31 cellular contexts compared by ENCODE assay signal in genomic region chr4:7713757-7714156, GRCh38.
"Had no signal": no experiment of that assay in that cellular context is flagged by ENCODE, and none has a peak within 500 bp of the region (broad histone marks: within the 10 kb centered on the region; RNA-seq: fewer than 3 reads in every experiment).

No MANE protein-coding gene starts in this region.

- H3K27ac ChIP-seq: ascending aorta, cardiac muscle cell, VCaP had no signal

- FAIRE-seq: bronchial epithelial cell, TTC549 had no signal

- DNase-seq: activated B cell treated with CpG ODN at 0.5 μM for 24 hours; activated CD4-positive, alpha-beta memory T cell treated with anti-CD3 and anti-CD28 coated beads, Interleukin-2, amount 10 ng/mL, durations not matched to agents 7 days and 5 days; activated CD4-positive, alpha-beta T cell treated with anti-CD3 and anti-CD28 coated beads for 36 hours; activated CD4-positive, alpha-beta T cell treated with anti-CD3 and anti-CD28 coated beads for 48 hours; activated CD4-positive, alpha-beta T cell treated with anti-CD3 and anti-CD28 coated beads, Interleukin-2, amount 10 ng/mL, durations not matched to agents 7 days and 5 days; activated CD4-positive, alpha-beta T cell treated with anti-CD3 and anti-CD28 coated beads, Interleukin-2, amount 50 U/mL, for 48 hours; activated CD4-positive, CD25-positive, alpha-beta regulatory T cell treated with anti-CD3 and anti-CD28 coated beads, Interleukin-2, amount 50 U/mL, for 72 hours; activated CD8-positive, alpha-beta memory T cell treated with anti-CD3 and anti-CD28 coated beads for 24 hours; activated CD8-positive, alpha-beta memory T cell treated with anti-CD3 and anti-CD28 coated beads, Interleukin-2, amount 10 ng/mL, durations not matched to agents 7 days and 5 days; activated CD8-positive, alpha-beta memory T cell treated with anti-CD3 and anti-CD28 coated beads, Interleukin-2, amount 50 U/mL, for 48 hours; activated CD8-positive, alpha-beta T cell treated with anti-CD3 and anti-CD28 coated beads, Interleukin-2, amount 10 ng/mL, durations not matched to agents 7 days and 5 days; activated effector memory CD4-positive, alpha-beta T cell treated with Interleukin-2 at 50 U/mL for 16 hours; activated gamma-delta T cell; activated naive CD4-positive, alpha-beta T cell treated with anti-CD3 and anti-CD28 coated beads, Interleukin-2, amount 10 ng/mL, durations not matched to agents 7 days and 5 days; activated naive CD4-positive, alpha-beta T cell treated with Interleukin-2 at 50 U/mL for 16 hours; activated naive CD8-positive, alpha-beta T cell treated with anti-CD3 and anti-CD28 coated beads, Interleukin-2, amount 10 ng/mL, durations not matched to agents 7 days and 5 days; activated naive CD8-positive, alpha-beta T cell treated with anti-CD3 and anti-CD28 coated beads, Interleukin-2, amount 50 U/mL, for 24 hours; activated T-cell treated with anti-CD3 and anti-CD28 coated beads, Interleukin-2, amount 50 U/mL, for 24 hours; activated T-cell treated with anti-CD3 and anti-CD28 coated beads, Interleukin-2, amount 50 U/mL, for 48 hours; amygdala; anterior cingulate cortex; caudate nucleus; cerebellar nuclear complex; T-helper 1 cell; T-helper 2 cell; T-helper 9 cell had no signal

- H3K36me3 ChIP-seq: ascending aorta, cardiac muscle cell had no signal

- H3K4me1 ChIP-seq: ascending aorta had no signal

- ATAC-seq: activated CD4-positive, alpha-beta T cell treated with anti-CD3 and anti-CD28 coated beads for 36 hours; activated CD8-positive, alpha-beta memory T cell treated with anti-CD3 and anti-CD28 coated beads, Interleukin-2, amount 10 ng/mL, durations not matched to agents 7 days and 5 days; activated CD8-positive, alpha-beta T cell treated with anti-CD3 and anti-CD28 coated beads, Interleukin-2, amount 10 ng/mL, durations not matched to agents 7 days and 5 days; activated naive CD8-positive, alpha-beta T cell treated with anti-CD3 and anti-CD28 coated beads, Interleukin-2, amount 50 U/mL, for 24 hours had no signal

- H3K9me3 ChIP-seq: ascending aorta had no signal

- H3K27me3 ChIP-seq: ascending aorta had no signal

- H3K4me3 ChIP-seq: ascending aorta, cardiac muscle cell had no signal
